32 cellular contexts compared by ENCODE assay signal in genomic region chrX:9596837-9597236, GRCh38.
"Had no signal": no experiment of that assay in that cellular context is flagged by ENCODE, and none has a peak within 500 bp of the region (broad histone marks: within the 10 kb centered on the region; RNA-seq: fewer than 3 reads in every experiment).

No MANE protein-coding gene starts in this region.

- H3K4me3 ChIP-seq: ascending aorta, breast epithelium, cardiac muscle cell, colonic mucosa, esophagus squamous epithelium, gastroesophageal sphincter had no signal

- H3K27me3 ChIP-seq: ascending aorta, cardiac muscle cell, colonic mucosa, esophagus squamous epithelium, gastroesophageal sphincter had no signal

- FAIRE-seq: endometrium, endothelial cell of umbilical vein had no signal

- H3K27ac Mint-ChIP-seq: activated B cell treated with CpG ODN at 0.5 μM for 24 hours; activated CD8-positive, alpha-beta T cell treated with anti-CD3 and anti-CD28 coated beads for 36 hours; activated naive CD4-positive, alpha-beta T cell treated with anti-CD3 and anti-CD28 coated beads, Interleukin-2, amount 50 U/mL, for 72 hours; activated naive CD8-positive, alpha-beta T cell treated with anti-CD3 and anti-CD28 coated beads, Interleukin-2, amount 10 ng/mL, durations not matched to agents 7 days and 5 days; activated T-helper 17 cell treated with anti-CD3 and anti-CD28 coated beads, Interleukin-2, amount 50 U/mL, for 72 hours; T-helper 17 cell; T-helper 2 cell treated with Interferon-gamma antibody and Interleukin-4, amounts not matched to agents 5 μg/mL and 100 μg/mL, for 36 hours had no signal

- H3K4me1 ChIP-seq: ascending aorta, breast epithelium, colonic mucosa, esophagus squamous epithelium had no signal

- H3K4me3 Mint-ChIP-seq: activated B cell treated with CpG ODN at 0.5 μM for 24 hours; activated CD8-positive, alpha-beta T cell treated with anti-CD3 and anti-CD28 coated beads for 36 hours; activated naive CD8-positive, alpha-beta T cell treated with anti-CD3 and anti-CD28 coated beads, Interleukin-2, amount 10 ng/mL, durations not matched to agents 7 days and 5 days; activated T-cell treated with anti-CD3 and anti-CD28 coated beads, Interleukin-2, amount 50 U/mL, for 4 hours; activated T-helper 17 cell treated with anti-CD3 and anti-CD28 coated beads, Interleukin-2, amount 50 U/mL, for 72 hours; brain; T-helper 17 cell; T-helper 2 cell treated with Interferon-gamma antibody and Interleukin-4, amounts not matched to agents 5 μg/mL and 100 μg/mL, for 36 hours had no signal

- H3K9me3 Mint-ChIP-seq: activated T-helper 17 cell treated with anti-CD3 and anti-CD28 coated beads, Interleukin-2, amount 50 U/mL, for 72 hours; T-helper 2 cell treated with Interferon-gamma antibody and Interleukin-4, amounts not matched to agents 5 μg/mL and 100 μg/mL, for 36 hours had no signal

- H3K36me3 ChIP-seq: ascending aorta, breast epithelium, cardiac muscle cell, colonic mucosa, esophagus squamous epithelium, gastroesophageal sphincter, WERI-Rb-1 had no signal

- H3K27me3 Mint-ChIP-seq: activated B cell treated with CpG ODN at 0.5 μM for 24 hours; activated CD8-positive, alpha-beta T cell treated with anti-CD3 and anti-CD28 coated beads for 36 hours; activated naive CD8-positive, alpha-beta T cell treated with anti-CD3 and anti-CD28 coated beads, Interleukin-2, amount 10 ng/mL, durations not matched to agents 7 days and 5 days; activated T-helper 17 cell treated with anti-CD3 and anti-CD28 coated beads, Interleukin-2, amount 50 U/mL, for 72 hours; brain; T-helper 17 cell had no signal

- H3K4me1 Mint-ChIP-seq: activated naive CD8-positive, alpha-beta T cell treated with anti-CD3 and anti-CD28 coated beads, Interleukin-2, amount 10 ng/mL, durations not matched to agents 7 days and 5 days; activated T-helper 17 cell treated with anti-CD3 and anti-CD28 coated beads, Interleukin-2, amount 50 U/mL, for 72 hours had no signal

- H3K27ac ChIP-seq: ascending aorta, breast epithelium, cardiac muscle cell, colonic mucosa, epithelial cell of prostate, esophagus squamous epithelium, gastroesophageal sphincter, WERI-Rb-1 had no signal

- DNase-seq: activated B cell treated with CpG ODN at 0.5 μM for 24 hours; activated CD4-positive, alpha-beta T cell treated with anti-CD3 and anti-CD28 coated beads for 48 hours; activated CD4-positive, alpha-beta T cell treated with anti-CD3 and anti-CD28 coated beads, Interleukin-2, amount 50 U/mL, for 1 hour; activated CD4-positive, alpha-beta T cell treated with anti-CD3 and anti-CD28 coated beads, Interleukin-2, amount 50 U/mL, for 48 hours; activated CD8-positive, alpha-beta memory T cell treated with anti-CD3 and anti-CD28 coated beads for 24 hours; activated CD8-positive, alpha-beta T cell treated with anti-CD3 and anti-CD28 coated beads for 36 hours; activated effector memory CD4-positive, alpha-beta T cell treated with Interleukin-2 at 50 U/mL for 16 hours; activated gamma-delta T cell treated with Interleukin-2 at 50 U/mL for 16 hours; activated naive CD4-positive, alpha-beta T cell treated with Interleukin-2 at 50 U/mL for 16 hours; activated naive CD8-positive, alpha-beta T cell treated with anti-CD3 and anti-CD28 coated beads, Interleukin-2, amount 10 ng/mL, durations not matched to agents 7 days and 5 days; activated T-cell treated with anti-CD3 and anti-CD28 coated beads, Interleukin-2, amount 50 U/mL, for 4 hours; central memory CD4-positive, alpha-beta T cell; cerebellar nuclear complex; colonic mucosa; effector CD8-positive, alpha-beta T cell; esophagus squamous epithelium; foreskin melanocyte; T-helper 1 cell; T-helper 17 cell; T1000; WERI-Rb-1 had no signal

- H3K9me3 ChIP-seq: ascending aorta, breast epithelium, colonic mucosa, esophagus squamous epithelium, gastroesophageal sphincter had no signal
